Comparison of ENCODE assay signal across 9 cellular contexts in genomic region chr6:136823128-136823660, GRCh38. TPM values are rescaled to one million over a fixed set of nuclear protein-coding genes. Genes with fewer than 3 reads are reported as not detected.
A peak's percentile ranks its signal among the peaks of the same experiment; 100 is the strongest.
DNase-seq lines count a peak whose midpoint lies in the region; ATAC-seq, FAIRE-seq and TF ChIP-seq lines count a peak whose summit lies in the region.
"Had no signal": no experiment of that assay in that cellular context is flagged by ENCODE, and none has a peak within 500 bp of the region (broad histone marks: within the 10 kb centered on the region; RNA-seq: fewer than 3 reads in every experiment).

No MANE protein-coding gene starts in this region.

- H3K4me1 Mint-ChIP-seq in brain, result peaks cover 30% of the 10 kb centered on the region
- H3K4me1 Mint-ChIP-seq in memory B cell, result peaks cover 13% of the 10 kb centered on the region

- H3K27me3 Mint-ChIP-seq in brain (peaks cover 4% of the 10 kb centered on the region), memory B cell (peaks cover 2% of the 10 kb centered on the region)

- ATAC-seq in HepG2 (no peak), memory B cell (ENCODE audit: low read depth) (no peak), GM21529 (IDR thresholded peaks at IDR 0.05; ENCODE audit: unreplicated experiment) (no peak)

- intact Hi-C loops in HepG2 (cut with micrococcal nuclease; ENCODE audit: unreplicated experiment), result no loop called here
- intact Hi-C loops in vagina (cut with DNase I), result no loop called here

- no peak overlapping the region for H2AFZ ChIP-seq in HepG2 (ENCODE audit: low read length)

- no peak for TF ChIP-seq CTCF in liver (IDR thresholded peaks at IDR 0.05; ENCODE audit: low read depth, low read length, missing input control)
- TF ChIP-seq CTCF in HepG2 (CRISPR knock-in tag; IDR thresholded peaks at IDR 0.05), result no peak
- TF ChIP-seq CTCF in brain (conservative IDR thresholded peaks at IDR 0.05), result peak in 1 of 2 experiments; percentile 25
- no peak for TF ChIP-seq CTCF in vagina (IDR thresholded peaks at IDR 0.05)

- 65% methylated on average over 31 of the region's 31 CpGs for WGBS in liver
- WGBS in HepG2 (ENCODE audit: low lambda C conversion rate), result 88% methylated on average over 27 of the region's 31 CpGs

- H3K9me3 ChIP-seq in liver (ENCODE audit: control insufficient read depth in 4 of 4, low read length in 3 of 4), result no peaks in the 10 kb centered on the region
- no peaks in the 10 kb centered on the region for H3K9me3 ChIP-seq in HepG2 (ENCODE audit: low read length)
- no peaks in the 10 kb centered on the region for H3K9me3 ChIP-seq in vagina

- H3K4me2 ChIP-seq in HepG2 (ENCODE audit: low read depth, low read length), result no peak overlapping the region

- H3K27ac ChIP-seq in liver (ENCODE audit: low read depth in 1 of 2, low read length in 2 of 2), result peak overlapping the region; percentile 79 to 91
- no peak overlapping the region for H3K27ac ChIP-seq in HepG2 (ENCODE audit: extremely low read length, insufficient read depth, low read length)
- peak overlapping the region; percentile 91 for H3K27ac ChIP-seq in vagina

- H3K4me1 ChIP-seq in liver (ENCODE audit: control insufficient read depth in 4 of 4, insufficient read depth in 4 of 4, low read length in 3 of 4) (peaks cover 0 to 7% (median 2%) of the 10 kb centered on the region in 4 donors), HepG2 (ENCODE audit: insufficient read depth, low read length) (no peaks in the 10 kb centered on the region), vagina (peaks cover 7% of the 10 kb centered on the region)

- H3K4me3 Mint-ChIP-seq in brain (peak overlapping the region; percentile 89 to 92 (median 91)), memory B cell (peak overlapping the region; percentile 91)

- peak overlapping the region; percentile 81 to 92 (median 87) for H3K27ac Mint-ChIP-seq in brain
- peak overlapping the region; percentile 96 for H3K27ac Mint-ChIP-seq in memory B cell

- H3K9me3 Mint-ChIP-seq in brain (peaks cover 0 to 2% (median 0%) of the 10 kb centered on the region in 5 experiments), memory B cell (peaks cover 1% of the 10 kb centered on the region)

- H3K36me3 Mint-ChIP-seq in brain (peaks cover 40% of the 10 kb centered on the region), memory B cell (peaks cover 16% of the 10 kb centered on the region)

- H3K36me3 ChIP-seq in liver (ENCODE audit: control insufficient read depth in 4 of 4, insufficient read depth in 3 of 4, low read depth in 1 of 4, low read length in 3 of 4) (peaks cover 0 to 9% (median 3%) of the 10 kb centered on the region in 4 donors), HepG2 (replicated peaks in 1 of 2; ENCODE audit: control insufficient read depth in 1 of 2, insufficient read depth in 2 of 2, low read length in 2 of 2) (no peaks in the 10 kb centered on the region), vagina (peaks cover 0 to 4% of the 10 kb centered on the region in 2 donors)

- H3K4me3 ChIP-seq in liver (ENCODE audit: low read depth in 1 of 3, low read length in 3 of 3) (peak overlapping the region; percentile 66 to 91 (median 85)), HepG2 (replicated peaks in 1 of 3; ENCODE audit: insufficient read depth in 1 of 3, low read depth in 2 of 3, low read length in 3 of 3) (no peak overlapping the region), vagina (peak overlapping the region; percentile 59 to 83)

- no peaks in the 10 kb centered on the region for H3K27me3 ChIP-seq in liver (ENCODE audit: control insufficient read depth in 4 of 4, insufficient read depth in 4 of 4, low read length in 3 of 4)
- peaks cover 0 to 5% of the 10 kb centered on the region in 2 experiments; a peak in 2 of 5 replicates for H3K27me3 ChIP-seq in HepG2 (ENCODE audit: control insufficient read depth in 1 of 2, insufficient read depth in 2 of 2, low read length in 2 of 2)
- H3K27me3 ChIP-seq in vagina, result no peaks in the 10 kb centered on the region

- no peak for DNase-seq in HepG2 (ENCODE audit: low spot score)
- no peak for DNase-seq in memory B cell (ENCODE audit: low spot score in 2 of 2)
- no peak for DNase-seq in vagina (ENCODE audit: extremely low spot score in 2 of 2)
- no peak for DNase-seq in erythroblast (lab: John Stamatoyannopoulos, UW)
- DNase-seq in HuH-7.5 (ENCODE audit: low spot score), result no peak

- FAIRE-seq in HepG2 (lab: Jason Lieb, UNC), result no peak
- FAIRE-seq: endometrium had no signal

- CTCF ChIA-PET in HepG2 (lab: Yijun Ruan, JAX; ENCODE audit: low intra/inter-chr PET ratio, low total read pairs), result no interaction called here

- H3K9ac ChIP-seq in liver (ENCODE audit: low read depth in 1 of 2, low read length in 2 of 2) (peak overlapping the region; percentile 21 to 63), HepG2 (ENCODE audit: insufficient read depth, low read depth, low read length) (no peak overlapping the region)

- H3K79me2 ChIP-seq in HepG2 (ENCODE audit: insufficient read depth, low read length), result no peaks in the 10 kb centered on the region

- no peaks in the 10 kb centered on the region for H4K20me1 ChIP-seq in HepG2 (ENCODE audit: insufficient read depth, low read length)

- BruUV-seq in HepG2 (replicated peaks; lab: Mats Ljungman, UMichigan), result no TSS peak

- in situ Hi-C loops in HepG2 (cut with HindIII; ENCODE audit: extremely low pct_ligation_motif_present, low pct_unique_long_range_greater_than_20kb), result no loop called here

- TF ChIP-seq POLR2A in HepG2 (IDR thresholded peaks at IDR 0.05; ENCODE audit: insufficient read depth in 1 of 2, low read depth in 2 of 2, low read length in 2 of 2) (no peak), vagina (IDR thresholded peaks at IDR 0.05) (no peak), erythroblast (IDR thresholded peaks at IDR 0.05; ENCODE audit: low read length) (no peak)

- POLR2A ChIA-PET in HepG2 (lab: Yijun Ruan, JAX), result no interaction called here

- TF ChIP-seq RAD21 in liver (IDR thresholded peaks at IDR 0.05) (no peak), HepG2 (CRISPR knock-in tag; IDR thresholded peaks at IDR 0.05) (no peak)

- TF ChIP-seq EP300 in HepG2 (IDR thresholded peaks at IDR 0.05; ENCODE audit: low read depth in 2 of 2, low read length in 2 of 2), result no peak
- TF ChIP-seq EP300 in HepG2 (CRISPR knock-in tag; IDR thresholded peaks at IDR 0.05; ENCODE audit: borderline replicate concordance), result no peak

RNA-seq across cellular contexts. Expression of gene PEX7, which starts 0.8 kb away (rescaled TPM):
- 1 to 10 TPM; 5.8 to 7.5 TPM for total RNA-seq in liver
- 1 to 10 TPM; 5.2 to 6.7 TPM for polyA plus RNA-seq in liver
- 0.53 and 0.88 TPM in 2 replicates for total RNA-seq in HepG2 (2016; rRNA removed; fragmentation: Illumina TruSeq; extraction: Trizol)
- 0.20 and 0.26 TPM in 2 replicates for total RNA-seq in HepG2 (2016; cell fraction: cytosol; rRNA removed; fragmentation: Illumina TruSeq; extraction: Trizol; ENCODE audit: low read depth)
- total RNA-seq in HepG2 (2016; cell fraction: insoluble cytoplasmic fraction; rRNA removed; fragmentation: Illumina TruSeq; extraction: Trizol), result 0.35 and 0.65 TPM in 2 replicates
- total RNA-seq in HepG2 (2016; cell fraction: membrane; rRNA removed; fragmentation: Illumina TruSeq; extraction: Trizol), result 0.34 TPM in 1 of 2 replicates, not detected in the other
- 0.40 and 0.56 TPM in 2 replicates for total RNA-seq in HepG2 (2016; cell fraction: nucleus; rRNA removed; fragmentation: Illumina TruSeq; extraction: Trizol)
- polyA plus RNA-seq in HepG2 (2011; rRNA removed), result 0.04 and 0.29 TPM in 2 replicates
- 0.15 and 0.36 TPM in 2 replicates for polyA plus RNA-seq in HepG2 (2011; cell fraction: cytosol; rRNA removed)
- polyA plus RNA-seq in HepG2 (2011; cell fraction: nucleus; rRNA removed), result not detected in 2 replicates
- 0.15 and 0.27 TPM in 2 replicates for polyA plus RNA-seq in HepG2 (2012)
- 0.09 TPM in 2 replicates for polyA plus RNA-seq in HepG2 (2016; cell fraction: cytosol; fragmentation: Illumina TruSeq; extraction: Trizol; ENCODE audit: low read depth)
- 0.74 and 0.75 TPM in 2 replicates for polyA plus RNA-seq in HepG2 (2016; cell fraction: insoluble cytoplasmic fraction; fragmentation: Illumina TruSeq; extraction: Trizol; ENCODE audit: low read depth)
- polyA plus RNA-seq in HepG2 (2016; cell fraction: membrane; fragmentation: Illumina TruSeq; extraction: Trizol; ENCODE audit: low read depth), result 0.10 and 0.21 TPM in 2 replicates
- polyA plus RNA-seq in HepG2 (2016; cell fraction: nucleus; fragmentation: Illumina TruSeq; extraction: Trizol; ENCODE audit: insufficient read depth, low read depth), result 0.55 TPM in 1 of 2 replicates, not detected in the other
- 3.1 TPM in 1 of 2 replicates, not detected in the other for polyA minus RNA-seq in HepG2 (2011; rRNA and poly(A)+ RNA removed; ENCODE audit: low replicate concordance)
- polyA minus RNA-seq in HepG2 (2011; cell fraction: cytosol; rRNA and poly(A)+ RNA removed), result 0.53 TPM in 1 of 2 replicates, not detected in the other
- 0.25 TPM in 1 of 2 replicates, not detected in the other for polyA minus RNA-seq in HepG2 (2011; cell fraction: nucleus; rRNA and poly(A)+ RNA removed)
- 8.0 TPM for polyA plus RNA-seq in brain (ENCODE audit: insufficient read depth, low read depth, low replicate concordance)
- total RNA-seq in vagina, result 6.1 TPM

RNA-seq across cellular contexts. Expression of gene MAP3K5, which starts 30.9 kb away (rescaled TPM):
- total RNA-seq in liver (10 to 100 TPM in 1 of 2 donors, 1 to 10 TPM in 1; 5.4 to 18.0 TPM), HepG2 (2016; rRNA removed; fragmentation: Illumina TruSeq; extraction: Trizol) (not detected in 2 replicates), vagina (31.2 TPM)
- polyA plus RNA-seq in liver (1 to 10 TPM; 2.9 to 5.7 TPM), HepG2 (2011; rRNA removed) (not detected in 2 replicates), brain (ENCODE audit: insufficient read depth, low read depth, low replicate concordance) (8.4 TPM)
- under 0.01 TPM in 1 of 2 replicates, not detected in the other for total RNA-seq in HepG2 (2016; cell fraction: cytosol; rRNA removed; fragmentation: Illumina TruSeq; extraction: Trizol; ENCODE audit: low read depth)
- total RNA-seq in HepG2 (2016; cell fraction: insoluble cytoplasmic fraction; rRNA removed; fragmentation: Illumina TruSeq; extraction: Trizol), result not detected in 2 replicates
- not detected in 2 replicates for total RNA-seq in HepG2 (2016; cell fraction: membrane; rRNA removed; fragmentation: Illumina TruSeq; extraction: Trizol)
- not detected in 2 replicates for total RNA-seq in HepG2 (2016; cell fraction: nucleus; rRNA removed; fragmentation: Illumina TruSeq; extraction: Trizol)
- not detected in 2 replicates for polyA plus RNA-seq in HepG2 (2011; cell fraction: cytosol; rRNA removed)
- not detected in 2 replicates for polyA plus RNA-seq in HepG2 (2011; cell fraction: nucleus; rRNA removed)
- polyA plus RNA-seq in HepG2 (2012), result not detected in 2 replicates
- polyA plus RNA-seq in HepG2 (2016; cell fraction: cytosol; fragmentation: Illumina TruSeq; extraction: Trizol; ENCODE audit: low read depth), result not detected in 2 replicates
- polyA plus RNA-seq in HepG2 (2016; cell fraction: insoluble cytoplasmic fraction; fragmentation: Illumina TruSeq; extraction: Trizol; ENCODE audit: low read depth), result not detected in 2 replicates
- not detected in 2 replicates for polyA plus RNA-seq in HepG2 (2016; cell fraction: membrane; fragmentation: Illumina TruSeq; extraction: Trizol; ENCODE audit: low read depth)
- polyA plus RNA-seq in HepG2 (2016; cell fraction: nucleus; fragmentation: Illumina TruSeq; extraction: Trizol; ENCODE audit: insufficient read depth, low read depth), result not detected in 2 replicates
- polyA minus RNA-seq in HepG2 (2011; rRNA and poly(A)+ RNA removed; ENCODE audit: low replicate concordance), result 8.5 TPM in 1 of 2 replicates, not detected in the other
- polyA minus RNA-seq in HepG2 (2011; cell fraction: cytosol; rRNA and poly(A)+ RNA removed), result 0.20 TPM in 1 of 2 replicates, not detected in the other
- not detected in 2 replicates for polyA minus RNA-seq in HepG2 (2011; cell fraction: nucleus; rRNA and poly(A)+ RNA removed)

Comparison
In these comparisons a context has a peak if more than half of its experiments do, and no peak if none do; other contexts are left out.
1. H3K4me3 ChIP-seq: peak in liver (3 of 3) and vagina (2 of 2); none in HepG2 (0 of 3).
2. RNA of gene MAP3K5, which starts 30.9 kb away (total RNA-seq): 31.2 TPM in vagina (single experiment) and 5.4 to 18.0 TPM in liver; under 0.01 TPM in HepG2; every median in the first group is over 4 times any median in the second.